Comparison of ENCODE assay signal across 18 cellular contexts in genomic region chr5:124712724-124713305, GRCh38. TPM values are rescaled to one million over a fixed set of nuclear protein-coding genes. Genes with fewer than 3 reads are reported as not detected.
A peak's percentile ranks its signal among the peaks of the same experiment; 100 is the strongest.
DNase-seq lines count a peak whose midpoint lies in the region; ATAC-seq and TF ChIP-seq lines count a peak whose summit lies in the region.
"Had no signal": no experiment of that assay in that cellular context is flagged by ENCODE, and none has a peak within 500 bp of the region (broad histone marks: within the 10 kb centered on the region; RNA-seq: fewer than 3 reads in every experiment).

No MANE protein-coding gene starts in this region.

- ATAC-seq in Right ventricle myocardium inferior (no peak), activated B cell treated with CpG ODN at 0.5 μM for 24 hours (ENCODE audit: low read depth) (no peak)
- no peak for ATAC-seq in stimulated activated naive B cell treated with anti-CD40 and anti-IgM and Interleukin-4, amounts not matched to agents 10 μg/mL and 1 μg/mL and 100 μg/mL, for 72 hours (replicated peaks)

- H3K27me3 ChIP-seq in cardiac muscle cell = no peaks in the 10 kb centered on the region
- H3K27me3 ChIP-seq: SJSA1 had no signal

- no peak overlapping the region for H3K4me3 ChIP-seq in cardiac muscle cell
- H3K4me3 ChIP-seq: SJSA1 had no signal

- POLR2A ChIA-PET in activated B cell treated with CpG ODN at 0.5 μM for 24 hours (lab: Charles Lee) = no interaction called here

- H3K4me1 Mint-ChIP-seq in activated B cell treated with CpG ODN at 0.5 μM for 24 hours (peaks cover 73% of the 10 kb centered on the region), nephron progenitor cell (peaks cover 70% of the 10 kb centered on the region)
- peaks cover 22 to 60% of the 10 kb centered on the region in 2 donors for H3K4me1 Mint-ChIP-seq in stimulated activated naive B cell treated with anti-CD40 and anti-IgM and Interleukin-4, amounts not matched to agents 10 μg/mL and 1 μg/mL and 100 μg/mL, for 72 hours
- H3K4me1 Mint-ChIP-seq in activated CD4-positive, alpha-beta T cell treated with anti-CD3 and anti-CD28 coated beads, Interleukin-2, amount 10 ng/mL, durations not matched to agents 24 days and 14 days = no peaks in the 10 kb centered on the region

- no peaks in the 10 kb centered on the region for H3K9me3 ChIP-seq in cardiac muscle cell (ENCODE audit: low read depth)
- H3K9me3 ChIP-seq: SJSA1 had no signal

- DNase-seq in cardiac muscle cell (ENCODE audit: low read depth in 1 of 2, low spot score in 1 of 2) (no peak), Right ventricle myocardium inferior (ENCODE audit: missing footprints) (no peak), activated B cell treated with CpG ODN at 0.5 μM for 24 hours (no peak), nephron progenitor cell (no peak), DMS153 treated with DMSO at 0.1 percent for 48 hours (lab: John Stamatoyannopoulos, UW; ENCODE audit: unreplicated experiment) (no peak), NCI-H510A (lab: John Stamatoyannopoulos, UW) (no peak)
- no peak for DNase-seq in stimulated activated naive B cell treated with anti-CD40 and anti-IgM and Interleukin-4, amounts not matched to agents 10 μg/mL and 1 μg/mL and 100 μg/mL, for 72 hours
- DNase-seq in activated CD4-positive, alpha-beta T cell treated with anti-CD3 and anti-CD28 coated beads, Interleukin-2, amount 10 ng/mL, durations not matched to agents 24 days and 14 days = no peak
- DNase-seq: C1 segment of cervical spinal cord, GOT3, HFFc6, KBM-7, NCI-H1092, NCI-H187 treated with DMSO at 0.1 percent for 48 hours, NCI-H345, NCI-H526 treated with DMSO at 0.1 percent for 48 hours, OCI-M1 had no signal

- peak overlapping the region; percentile 16 for H3K27ac Mint-ChIP-seq in activated B cell treated with CpG ODN at 0.5 μM for 24 hours
- H3K27ac Mint-ChIP-seq in nephron progenitor cell = peak overlapping the region; percentile 82
- H3K27ac Mint-ChIP-seq in stimulated activated naive B cell treated with anti-CD40 and anti-IgM and Interleukin-4, amounts not matched to agents 10 μg/mL and 1 μg/mL and 100 μg/mL, for 72 hours = peak overlapping the region; percentile 77
- no peak overlapping the region for H3K27ac Mint-ChIP-seq in activated CD4-positive, alpha-beta T cell treated with anti-CD3 and anti-CD28 coated beads, Interleukin-2, amount 10 ng/mL, durations not matched to agents 24 days and 14 days
- H3K27ac Mint-ChIP-seq: HFFc6 had no signal

- H3K27me3 Mint-ChIP-seq in activated B cell treated with CpG ODN at 0.5 μM for 24 hours (no peaks in the 10 kb centered on the region), nephron progenitor cell (ENCODE audit: low read depth, poor library complexity) (no peaks in the 10 kb centered on the region)
- H3K27me3 Mint-ChIP-seq in stimulated activated naive B cell treated with anti-CD40 and anti-IgM and Interleukin-4, amounts not matched to agents 10 μg/mL and 1 μg/mL and 100 μg/mL, for 72 hours = no peaks in the 10 kb centered on the region
- no peaks in the 10 kb centered on the region for H3K27me3 Mint-ChIP-seq in activated CD4-positive, alpha-beta T cell treated with anti-CD3 and anti-CD28 coated beads, Interleukin-2, amount 10 ng/mL, durations not matched to agents 24 days and 14 days

- H3K36me3 Mint-ChIP-seq in activated B cell treated with CpG ODN at 0.5 μM for 24 hours (ENCODE audit: low read depth) (no peaks in the 10 kb centered on the region), nephron progenitor cell (ENCODE audit: low read depth) (peaks cover 57% of the 10 kb centered on the region)
- H3K36me3 Mint-ChIP-seq in stimulated activated naive B cell treated with anti-CD40 and anti-IgM and Interleukin-4, amounts not matched to agents 10 μg/mL and 1 μg/mL and 100 μg/mL, for 72 hours = peaks cover 7 to 8% of the 10 kb centered on the region in 2 donors
- no peaks in the 10 kb centered on the region for H3K36me3 Mint-ChIP-seq in activated CD4-positive, alpha-beta T cell treated with anti-CD3 and anti-CD28 coated beads, Interleukin-2, amount 10 ng/mL, durations not matched to agents 24 days and 14 days (ENCODE audit: low read depth)

- H3K9me3 Mint-ChIP-seq in activated B cell treated with CpG ODN at 0.5 μM for 24 hours (peaks cover 6% of the 10 kb centered on the region), nephron progenitor cell (no peaks in the 10 kb centered on the region)
- H3K9me3 Mint-ChIP-seq in stimulated activated naive B cell treated with anti-CD40 and anti-IgM and Interleukin-4, amounts not matched to agents 10 μg/mL and 1 μg/mL and 100 μg/mL, for 72 hours = peaks cover 0 to 3% of the 10 kb centered on the region in 2 donors
- H3K9me3 Mint-ChIP-seq in activated CD4-positive, alpha-beta T cell treated with anti-CD3 and anti-CD28 coated beads, Interleukin-2, amount 10 ng/mL, durations not matched to agents 24 days and 14 days = no peaks in the 10 kb centered on the region
- H3K9me3 Mint-ChIP-seq: HFFc6 had no signal

- TF ChIP-seq CTCF in cardiac muscle cell (IDR thresholded peaks at IDR 0.05; ENCODE audit: low read depth, low read length) = no peak
- no peak for TF ChIP-seq CTCF in activated B cell treated with CpG ODN at 0.5 μM for 24 hours (IDR thresholded peaks at IDR 0.05)
- no peak for TF ChIP-seq CTCF in nephron progenitor cell (IDR thresholded peaks at IDR 0.05)

- CTCF ChIA-PET in activated B cell treated with CpG ODN at 0.5 μM for 24 hours (lab: Charles Lee) = no interaction called here

- no peak overlapping the region for H3K4me3 Mint-ChIP-seq in activated B cell treated with CpG ODN at 0.5 μM for 24 hours
- no peak overlapping the region for H3K4me3 Mint-ChIP-seq in nephron progenitor cell
- no peak overlapping the region for H3K4me3 Mint-ChIP-seq in stimulated activated naive B cell treated with anti-CD40 and anti-IgM and Interleukin-4, amounts not matched to agents 10 μg/mL and 1 μg/mL and 100 μg/mL, for 72 hours
- H3K4me3 Mint-ChIP-seq in activated CD4-positive, alpha-beta T cell treated with anti-CD3 and anti-CD28 coated beads, Interleukin-2, amount 10 ng/mL, durations not matched to agents 24 days and 14 days = no peak overlapping the region
- H3K4me3 Mint-ChIP-seq: HFFc6 had no signal

- intact Hi-C loops in Right ventricle myocardium inferior (cut with DNase I) (no loop called here), activated B cell treated with CpG ODN at 0.5 μM for 24 hours (cut with micrococcal nuclease) (no loop called here)
- intact Hi-C loops in activated CD4-positive, alpha-beta T cell treated with anti-CD3 and anti-CD28 coated beads, Interleukin-2, amount 10 ng/mL, durations not matched to agents 24 days and 14 days (cut with micrococcal nuclease) = no loop called here

- no peaks in the 10 kb centered on the region for H3K36me3 ChIP-seq in cardiac muscle cell
- H3K36me3 ChIP-seq: SJSA1 had no signal

- peak overlapping the region; percentile 42 for H3K27ac ChIP-seq in cardiac muscle cell
- H3K27ac ChIP-seq: SJSA1 had no signal

- peaks cover 60% of the 10 kb centered on the region for H3K4me1 ChIP-seq in cardiac muscle cell (ENCODE audit: low read depth)
- H3K4me1 ChIP-seq: SJSA1 had no signal

RNA-seq across cellular contexts. Expression of gene ZNF608, which starts 33.6 kb away (rescaled TPM):
- total RNA-seq in cardiac muscle cell (75.0 and 115 TPM in 2 replicates), Right ventricle myocardium inferior (9.3 TPM), activated B cell treated with CpG ODN at 0.5 μM for 24 hours (20.7 and 22.0 TPM in 2 replicates)
- 39.9 and 61.3 TPM in 2 replicates for polyA plus RNA-seq in cardiac muscle cell
- total RNA-seq in activated CD4-positive, alpha-beta T cell treated with anti-CD3 and anti-CD28 coated beads, Interleukin-2, amount 10 ng/mL, durations not matched to agents 24 days and 14 days = not detected in 2 replicates

Comparison
In these comparisons a context has a peak if more than half of its experiments do, and no peak if none do; other contexts are left out.
1. RNA of gene ZNF608, which starts 33.6 kb away (total RNA-seq): 75.0 to 115 TPM in cardiac muscle cell, 20.7 to 22.0 TPM in activated B cell treated with CpG ODN at 0.5 μM for 24 hours and 9.3 TPM in Right ventricle myocardium inferior (single experiment); not detected in activated CD4-positive, alpha-beta T cell treated with anti-CD3 and anti-CD28 coated beads, Interleukin-2, amount 10 ng/mL, durations not matched to agents 24 days and 14 days; every median in the first group is over 10 times any median in the second.